31 cellular contexts compared by ENCODE assay signal in genomic region chr10:109821672-109822071, GRCh38.
"Had no signal": no experiment of that assay in that cellular context is flagged by ENCODE, and none has a peak within 500 bp of the region (broad histone marks: within the 10 kb centered on the region; RNA-seq: fewer than 3 reads in every experiment).

No MANE protein-coding gene starts in this region.

- H3K27ac Mint-ChIP-seq: activated CD8-positive, alpha-beta T cell treated with anti-CD3 and anti-CD28 coated beads for 36 hours; activated naive CD4-positive, alpha-beta T cell treated with anti-CD3 and anti-CD28 coated beads for 36 hours; activated naive CD4-positive, alpha-beta T cell treated with anti-CD3 and anti-CD28 coated beads, Interleukin-2, amount 50 U/mL, for 72 hours; activated T-cell treated with anti-CD3 and anti-CD28 coated beads, Interleukin-2, amount 50 U/mL, for 72 hours; activated T-helper 17 cell treated with anti-CD3 and anti-CD28 coated beads, Interleukin-2, amount 50 U/mL, for 72 hours had no signal

- H3K4me1 Mint-ChIP-seq: activated T-helper 17 cell treated with anti-CD3 and anti-CD28 coated beads, Interleukin-2, amount 50 U/mL, for 72 hours had no signal

- H3K27me3 ChIP-seq: adrenal gland, body of pancreas, breast epithelium, MG63, Peyer's patch had no signal

- H3K27ac ChIP-seq: adrenal gland, body of pancreas, breast epithelium, Peyer's patch, WERI-Rb-1 had no signal

- H3K4me3 Mint-ChIP-seq: activated CD8-positive, alpha-beta T cell treated with anti-CD3 and anti-CD28 coated beads for 36 hours; activated naive CD4-positive, alpha-beta T cell treated with anti-CD3 and anti-CD28 coated beads for 36 hours; activated T-cell treated with anti-CD3 and anti-CD28 coated beads, Interleukin-2, amount 50 U/mL, for 72 hours; activated T-helper 17 cell treated with anti-CD3 and anti-CD28 coated beads, Interleukin-2, amount 50 U/mL, for 72 hours had no signal

- H3K4me1 ChIP-seq: adrenal gland, breast epithelium, Peyer's patch had no signal

- ATAC-seq: activated CD8-positive, alpha-beta T cell treated with anti-CD3 and anti-CD28 coated beads for 36 hours; activated naive CD4-positive, alpha-beta T cell treated with anti-CD3 and anti-CD28 coated beads, Interleukin-2, amount 50 U/mL, for 72 hours; activated T-cell treated with anti-CD3 and anti-CD28 coated beads, Interleukin-2, amount 50 U/mL, for 72 hours; activated T-helper 17 cell treated with anti-CD3 and anti-CD28 coated beads, Interleukin-2, amount 50 U/mL, for 72 hours; PC-3 had no signal

- DNase-seq: activated CD4-positive, alpha-beta T cell treated with anti-CD3 and anti-CD28 coated beads for 1 hour; activated CD4-positive, alpha-beta T cell treated with anti-CD3 and anti-CD28 coated beads for 48 hours; activated CD4-positive, alpha-beta T cell treated with anti-CD3 and anti-CD28 coated beads, Interleukin-2, amount 50 U/mL, for 4 hours; activated CD4-positive, CD25-positive, alpha-beta regulatory T cell; activated CD8-positive, alpha-beta T cell treated with anti-CD3 and anti-CD28 coated beads for 36 hours; activated gamma-delta T cell; activated naive CD4-positive, alpha-beta T cell treated with anti-CD3 and anti-CD28 coated beads for 36 hours; activated T-cell treated with anti-CD3 and anti-CD28 coated beads, Interleukin-2, amount 50 U/mL, for 1 hour; activated T-cell treated with anti-CD3 and anti-CD28 coated beads, Interleukin-2, amount 50 U/mL, for 72 hours; adrenal gland; Karpas-422; MG63; NCI-H1048; NCI-H1105 treated with DMSO at 0.1 percent for 48 hours; NCI-H1436; NCI-H1694; NCI-H1930; NCI-H2081 treated with DMSO at 0.1 percent for 48 hours; NCI-H226; NCI-H446 treated with DMSO at 0.1 percent for 48 hours; NCI-H524; NK-92 treated with Interleukin-12 subunit alpha and Interleukin-12 subunit beta, amount 100 ng/mL, for 24 hours; PC-3; Peyer's patch; RPMI8226; T1000; WERI-Rb-1 had no signal

- H3K9me3 Mint-ChIP-seq: activated CD8-positive, alpha-beta T cell treated with anti-CD3 and anti-CD28 coated beads for 36 hours; activated naive CD4-positive, alpha-beta T cell treated with anti-CD3 and anti-CD28 coated beads for 36 hours; activated naive CD4-positive, alpha-beta T cell treated with anti-CD3 and anti-CD28 coated beads, Interleukin-2, amount 50 U/mL, for 72 hours; activated T-helper 17 cell treated with anti-CD3 and anti-CD28 coated beads, Interleukin-2, amount 50 U/mL, for 72 hours had no signal

- H3K4me3 ChIP-seq: adrenal gland, body of pancreas, breast epithelium, MG63, Peyer's patch had no signal

- H3K36me3 ChIP-seq: adrenal gland, breast epithelium, MG63, Peyer's patch, WERI-Rb-1 had no signal
